In genomic region chr3:67113802-67114407, GRCh38 we compare ENCODE assay signal across 1 cellular context.
TF ChIP-seq lines count a peak whose summit lies in the region.

No MANE protein-coding gene starts in this region.

TF ChIP-seq in HepG2, 621 proteins besides CTCF, POLR2A, EP300 and RAD21 (continued from another document and continues in another):
- TF ChIP-seq NFAT5 (CRISPR knock-in tag; IDR thresholded peaks at IDR 0.05), result peak; percentile 91
- peak; percentile 98 for TF ChIP-seq ZNF580 (CRISPR knock-in tag; IDR thresholded peaks at IDR 0.05; ENCODE audit: borderline replicate concordance, low read depth)
- TF ChIP-seq HDAC1 (CRISPR knock-in tag; IDR thresholded peaks at IDR 0.05), result 0 out of 2 replicates have a peak, but pooled peaks have one; percentile 32
- TF ChIP-seq ZNF318 (CRISPR knock-in tag; IDR thresholded peaks at IDR 0.05), result peak; percentile 75; the same call in 1 of the 2 replicates
- no peak for TF ChIP-seq ZNF761 (CRISPR knock-in tag; conservative IDR thresholded peaks at IDR 0.05)
- TF ChIP-seq ZNF143 (CRISPR knock-in tag; IDR thresholded peaks at IDR 0.05), result peak; percentile 31; the same call in 1 of the 2 replicates
- TF ChIP-seq BRF2 (CRISPR knock-in tag; IDR thresholded peaks at IDR 0.05), result peak; percentile 78; the same call in 1 of the 2 replicates
- TF ChIP-seq ZBTB14 (CRISPR knock-in tag; IDR thresholded peaks at IDR 0.05), result no peak
- TF ChIP-seq ZSCAN9 (CRISPR knock-in tag; IDR thresholded peaks at IDR 0.05; ENCODE audit: borderline replicate concordance), result peak; percentile 99
- TF ChIP-seq SIN3A (IDR thresholded peaks at IDR 0.05; ENCODE audit: borderline replicate concordance, low read depth, low read length), result no peak
- no peak for TF ChIP-seq ZSCAN29 (CRISPR knock-in tag; conservative IDR thresholded peaks at IDR 0.05)
- peak; percentile 70; the same call in 1 of the 2 replicates for TF ChIP-seq ZNF337 (CRISPR knock-in tag; IDR thresholded peaks at IDR 0.05; ENCODE audit: borderline replicate concordance, low read depth)
- TF ChIP-seq ZNF251 (CRISPR knock-in tag; IDR thresholded peaks at IDR 0.05), result peak; percentile 80; the same call in 1 of the 2 replicates
- peak; percentile 91; the same call in 1 of the 2 replicates for TF ChIP-seq THYN1 (CRISPR knock-in tag; IDR thresholded peaks at IDR 0.05; ENCODE audit: borderline replicate concordance, low read depth)
- TF ChIP-seq ZNF296 (CRISPR knock-in tag; conservative IDR thresholded peaks at IDR 0.05), result no peak; the same call in 1 of the 2 replicates
- TF ChIP-seq ZNF567 (CRISPR knock-in tag; IDR thresholded peaks at IDR 0.05; ENCODE audit: borderline replicate concordance), result no peak
- no peak for TF ChIP-seq CCAR2 (optimal IDR thresholded peaks at IDR 0.05; ENCODE audit: low read depth, low read length)
- peak; percentile 73; the same call in 1 of the 2 replicates for TF ChIP-seq YEATS2 (CRISPR knock-in tag; IDR thresholded peaks at IDR 0.05; ENCODE audit: borderline replicate concordance)
- TF ChIP-seq ZSCAN30 (CRISPR knock-in tag; IDR thresholded peaks at IDR 0.05), result no peak
- TF ChIP-seq ZNF615 (CRISPR knock-in tag; IDR thresholded peaks at IDR 0.05; ENCODE audit: borderline replicate concordance), result no peak
- TF ChIP-seq ZNF674 (CRISPR knock-in tag; IDR thresholded peaks at IDR 0.05; ENCODE audit: low read depth), result peak; percentile 89; the same call in 1 of the 2 replicates
- TF ChIP-seq ETV5 (CRISPR knock-in tag; IDR thresholded peaks at IDR 0.05; ENCODE audit: borderline replicate concordance), result peak; percentile 65
- no peak for TF ChIP-seq PHF21A (CRISPR knock-in tag; IDR thresholded peaks at IDR 0.05)
- TF ChIP-seq ZNF367 (CRISPR knock-in tag; IDR thresholded peaks at IDR 0.05; ENCODE audit: borderline replicate concordance), result 0 out of 2 replicates have a peak, but pooled peaks have one; percentile 27
- TF ChIP-seq GLI4 (CRISPR knock-in tag; IDR thresholded peaks at IDR 0.05; ENCODE audit: borderline replicate concordance), result peak; percentile 77; the same call in 1 of the 2 replicates
- TF ChIP-seq NR2C2 (CRISPR knock-in tag; IDR thresholded peaks at IDR 0.05; ENCODE audit: borderline replicate concordance), result peak; percentile 52; the same call in 1 of the 2 replicates
- 0 out of 2 replicates have a peak, but pooled peaks have one; percentile 35 for TF ChIP-seq ESRRA (CRISPR knock-in tag; IDR thresholded peaks at IDR 0.05; ENCODE audit: low read depth)
- no peak for TF ChIP-seq ZNF572 (CRISPR knock-in tag; IDR thresholded peaks at IDR 0.05)
- TF ChIP-seq GABPB1 (CRISPR knock-in tag; IDR thresholded peaks at IDR 0.05), result peak; percentile 33; the same call in 1 of the 2 replicates
- TF ChIP-seq PLSCR1 (CRISPR knock-in tag; IDR thresholded peaks at IDR 0.05; ENCODE audit: borderline replicate concordance), result peak; percentile 67; the same call in 1 of the 2 replicates
- TF ChIP-seq NAIF1 (CRISPR knock-in tag; IDR thresholded peaks at IDR 0.05; ENCODE audit: borderline replicate concordance), result no peak
- peak; percentile 46; the same call in 1 of the 2 replicates for TF ChIP-seq SP4 (CRISPR knock-in tag; IDR thresholded peaks at IDR 0.05)
- peak; percentile 61; the same call in 1 of the 2 replicates for TF ChIP-seq PREB (CRISPR knock-in tag; IDR thresholded peaks at IDR 0.05)
- TF ChIP-seq IRX3 (CRISPR knock-in tag; IDR thresholded peaks at IDR 0.05; ENCODE audit: borderline replicate concordance, low read depth), result peak; percentile 96
- TF ChIP-seq PBX3 (CRISPR knock-in tag; IDR thresholded peaks at IDR 0.05; ENCODE audit: borderline replicate concordance), result peak; percentile 81; the same call in 1 of the 2 replicates
